ENCODE assay signal across 30 cellular contexts in genomic region chr10:59138052-59138451, GRCh38. TPM values are rescaled to one million over a fixed set of nuclear protein-coding genes. Genes with fewer than 3 reads are reported as not detected.
"Had no signal": no experiment of that assay in that cellular context is flagged by ENCODE, and none has a peak within 500 bp of the region (broad histone marks: within the 10 kb centered on the region; RNA-seq: fewer than 3 reads in every experiment).

No MANE protein-coding gene starts in this region.

- H3K4me2 ChIP-seq: hepatocyte, smooth muscle cell had no signal

- H3K4me1 ChIP-seq: left lung, psoas muscle, upper lobe of left lung, vagina had no signal

- H3K27ac ChIP-seq: heart right ventricle, hepatocyte, left lung, pancreas, psoas muscle, right lobe of liver, tibial nerve, upper lobe of left lung, vagina had no signal

- H3K4me3 Mint-ChIP-seq: mesothelial cell of epicardium; naive thymus-derived CD4-positive, alpha-beta T cell; natural killer cell treated with Interleukin-12 subunit alpha and Interleukin-12 subunit beta and Interleukin-15 and Interleukin-18, amount 100 ng/mL, for 72 hours; stimulated activated effector memory CD8-positive, alpha-beta T cell treated with anti-CD3 and anti-CD28 coated beads, Interleukin-12 subunit alpha, Interleukin-12 subunit beta, amount 100 ng/mL, for 72 hours; stimulated activated naive CD8-positive, alpha-beta T cell treated with anti-CD3 and anti-CD28 coated beads, Interleukin-15, amount 100 ng/mL, for 72 hours had no signal

- H3K27ac Mint-ChIP-seq: mesothelial cell of epicardium; naive thymus-derived CD4-positive, alpha-beta T cell; natural killer cell treated with Interleukin-12 subunit alpha and Interleukin-12 subunit beta and Interleukin-15 and Interleukin-18, amount 100 ng/mL, for 72 hours; stimulated activated effector memory CD8-positive, alpha-beta T cell treated with anti-CD3 and anti-CD28 coated beads, Interleukin-12 subunit alpha, Interleukin-12 subunit beta, amount 100 ng/mL, for 72 hours; stimulated activated naive CD8-positive, alpha-beta T cell treated with anti-CD3 and anti-CD28 coated beads, Interleukin-15, amount 100 ng/mL, for 72 hours had no signal

- H3K9me3 Mint-ChIP-seq: natural killer cell treated with Interleukin-12 subunit alpha and Interleukin-12 subunit beta and Interleukin-15 and Interleukin-18, amount 100 ng/mL, for 72 hours; stimulated activated effector memory CD8-positive, alpha-beta T cell treated with anti-CD3 and anti-CD28 coated beads, Interleukin-12 subunit alpha, Interleukin-12 subunit beta, amount 100 ng/mL, for 72 hours; stimulated activated naive CD8-positive, alpha-beta T cell treated with anti-CD3 and anti-CD28 coated beads, Interleukin-15, amount 100 ng/mL, for 72 hours had no signal

- H3K9me3 ChIP-seq: left lung, mucosa of descending colon, pancreas, psoas muscle, right lobe of liver, tibial nerve, upper lobe of left lung, vagina had no signal

- H2AFZ ChIP-seq: hepatocyte had no signal

- H3K27me3 ChIP-seq: heart right ventricle, hepatocyte, left lung, pancreas, right lobe of liver, tibial nerve, upper lobe of left lung, vagina had no signal

- H3K79me2 ChIP-seq: hepatocyte had no signal

- DNase-seq: islet precursor cell; kidney glomerular epithelial cell; left colon; mesendoderm; mucosa of descending colon; naive thymus-derived CD4-positive, alpha-beta T cell; nucleus accumbens; right lobe of liver; stimulated activated CD4-positive, alpha-beta T cell treated with anti-CD3 and anti-CD28 coated beads, Interleukin-12 subunit alpha, Interleukin-12 subunit beta, amount 100 ng/mL, for 4 hours; stimulated activated CD4-positive, alpha-beta T cell treated with anti-CD3 and anti-CD28 coated beads, Interleukin-15, amount 100 ng/mL, for 24 hours; stimulated activated CD4-positive, alpha-beta T cell treated with anti-CD3 and anti-CD28 coated beads, Interleukin-2, amount 100 ng/mL, for 24 hours; stimulated activated CD4-positive, alpha-beta T cell treated with anti-CD3 and anti-CD28 coated beads, Interleukin-4, amount 100 ng/mL, for 24 hours; stimulated activated naive CD4-positive, alpha-beta T cell; stimulated activated naive CD8-positive, alpha-beta T cell treated with anti-CD3 and anti-CD28 coated beads, Interleukin-15, amount 100 ng/mL, for 72 hours; substantia nigra had no signal

- H3K27me3 Mint-ChIP-seq: naive thymus-derived CD4-positive, alpha-beta T cell; natural killer cell treated with Interleukin-12 subunit alpha and Interleukin-12 subunit beta and Interleukin-15 and Interleukin-18, amount 100 ng/mL, for 72 hours; stimulated activated naive CD8-positive, alpha-beta T cell treated with anti-CD3 and anti-CD28 coated beads, Interleukin-15, amount 100 ng/mL, for 72 hours had no signal

- H3K4me1 Mint-ChIP-seq: mesothelial cell of epicardium; naive thymus-derived CD4-positive, alpha-beta T cell; stimulated activated effector memory CD8-positive, alpha-beta T cell treated with anti-CD3 and anti-CD28 coated beads, Interleukin-12 subunit alpha, Interleukin-12 subunit beta, amount 100 ng/mL, for 72 hours; stimulated activated naive CD8-positive, alpha-beta T cell treated with anti-CD3 and anti-CD28 coated beads, Interleukin-15, amount 100 ng/mL, for 72 hours had no signal

- H3K36me3 ChIP-seq: heart right ventricle, left lung, pancreas, right lobe of liver, tibial nerve, upper lobe of left lung, vagina had no signal

- FAIRE-seq: pancreas had no signal

- H3K4me3 ChIP-seq: heart right ventricle, hepatocyte, left lung, lung, mucosa of descending colon, pancreas, psoas muscle, right lobe of liver, smooth muscle cell, tibial nerve, upper lobe of left lung, vagina had no signal

- H3K36me3 Mint-ChIP-seq: mesothelial cell of epicardium; naive thymus-derived CD4-positive, alpha-beta T cell; natural killer cell treated with Interleukin-12 subunit alpha and Interleukin-12 subunit beta and Interleukin-15 and Interleukin-18, amount 100 ng/mL, for 72 hours; stimulated activated effector memory CD8-positive, alpha-beta T cell treated with anti-CD3 and anti-CD28 coated beads, Interleukin-12 subunit alpha, Interleukin-12 subunit beta, amount 100 ng/mL, for 72 hours had no signal

- ATAC-seq: heart right ventricle; left colon; left lung; mucosa of descending colon; naive thymus-derived CD4-positive, alpha-beta T cell; natural killer cell treated with Interleukin-12 subunit alpha and Interleukin-12 subunit beta and Interleukin-15 and Interleukin-18, amount 100 ng/mL, for 72 hours; pancreas; psoas muscle; stimulated activated effector memory CD8-positive, alpha-beta T cell treated with anti-CD3 and anti-CD28 coated beads, Interleukin-12 subunit alpha, Interleukin-12 subunit beta, amount 100 ng/mL, for 72 hours; stimulated activated naive CD8-positive, alpha-beta T cell treated with anti-CD3 and anti-CD28 coated beads, Interleukin-15, amount 100 ng/mL, for 72 hours had no signal

RNA-seq across cellular contexts. Expression of gene PHYHIPL, which starts 38.4 kb away (rescaled TPM):
- total RNA-seq: heart right ventricle; left lung; myocyte; naive thymus-derived CD4-positive, alpha-beta T cell; natural killer cell treated with Interleukin-12 subunit alpha and Interleukin-12 subunit beta and Interleukin-15 and Interleukin-18, amount 100 ng/mL, for 72 hours; osteoblast had no signal
- polyA plus RNA-seq: naive thymus-derived CD4-positive, alpha-beta T cell had no signal
